ENCODE assay signal across 33 cellular contexts in genomic region chr3:109228391-109229080, GRCh38.
"Had no signal": no experiment of that assay in that cellular context is flagged by ENCODE, and none has a peak within 500 bp of the region (broad histone marks: within the 10 kb centered on the region; RNA-seq: fewer than 3 reads in every experiment).

No MANE protein-coding gene starts in this region.

- H3K36me3 ChIP-seq: adrenal gland, ascending aorta, brain microvascular endothelial cell, breast epithelium, cardiac muscle cell had no signal

- H3K4me1 ChIP-seq: adrenal gland, ascending aorta, body of pancreas, breast epithelium had no signal

- DNase-seq: activated effector memory CD4-positive, alpha-beta T cell treated with anti-CD3 and anti-CD28 coated beads, Interleukin-2, amount 50 U/mL, for 16 hours; activated effector memory CD4-positive, alpha-beta T cell treated with Interleukin-2 at 50 U/mL for 16 hours; activated gamma-delta T cell; activated gamma-delta T cell treated with Interleukin-2 at 50 U/mL for 16 hours; activated naive CD4-positive, alpha-beta T cell; activated naive CD4-positive, alpha-beta T cell treated with anti-CD3 and anti-CD28 coated beads for 36 hours; activated naive CD4-positive, alpha-beta T cell treated with anti-CD3 and anti-CD28 coated beads, Interleukin-2, amount 10 ng/mL, durations not matched to agents 7 days and 5 days; activated naive CD4-positive, alpha-beta T cell treated with anti-CD3 and anti-CD28 coated beads, Interleukin-2, amount 50 U/mL, for 16 hours; activated naive CD4-positive, alpha-beta T cell treated with Interleukin-2 at 50 U/mL for 16 hours; activated naive CD8-positive, alpha-beta T cell treated with anti-CD3 and anti-CD28 coated beads for 36 hours; activated naive CD8-positive, alpha-beta T cell treated with anti-CD3 and anti-CD28 coated beads, Interleukin-2, amount 10 ng/mL, durations not matched to agents 7 days and 5 days; activated naive CD8-positive, alpha-beta T cell treated with anti-CD3 and anti-CD28 coated beads, Interleukin-2, amount 50 U/mL, for 24 hours; activated T-cell treated with anti-CD3 and anti-CD28 coated beads, Interleukin-2, amount 50 U/mL, for 4 hours; activated T-cell treated with anti-CD3 and anti-CD28 coated beads, Interleukin-2, amount 50 U/mL, for 48 hours; activated T-cell treated with anti-CD3 and anti-CD28 coated beads, Interleukin-2, amount 50 U/mL, for 72 hours; adrenal gland; amniotic stem cell; amygdala; anterior cingulate cortex; aorta; body of pancreas; brain microvascular endothelial cell; caudate nucleus; central memory CD4-positive, alpha-beta T cell; cerebellar nuclear complex had no signal

- H3K27me3 ChIP-seq: adrenal gland, ascending aorta, body of pancreas, brain microvascular endothelial cell, breast epithelium, cardiac muscle cell had no signal

- ATAC-seq: activated naive CD4-positive, alpha-beta T cell treated with anti-CD3 and anti-CD28 coated beads, Interleukin-2, amount 50 U/mL, for 72 hours; activated naive CD8-positive, alpha-beta T cell treated with anti-CD3 and anti-CD28 coated beads, Interleukin-2, amount 50 U/mL, for 24 hours; activated T-cell treated with anti-CD3 and anti-CD28 coated beads, Interleukin-2, amount 50 U/mL, for 4 hours; activated T-cell treated with anti-CD3 and anti-CD28 coated beads, Interleukin-2, amount 50 U/mL, for 72 hours; activated T-helper 17 cell treated with anti-CD3 and anti-CD28 coated beads, Interleukin-2, amount 50 U/mL, for 72 hours; body of pancreas had no signal

- FAIRE-seq: astrocyte, bronchial epithelial cell, colon had no signal

- H3K27ac ChIP-seq: adrenal gland, ascending aorta, body of pancreas, brain microvascular endothelial cell, breast epithelium, cardiac muscle cell had no signal

- H3K4me3 ChIP-seq: adrenal gland, ascending aorta, body of pancreas, breast epithelium, cardiac muscle cell had no signal

- H3K9me3 ChIP-seq: adrenal gland, ascending aorta, body of pancreas had no signal
